14 cellular contexts compared by ENCODE assay signal in genomic region chr10:60846173-60846572, GRCh38.
DNase-seq lines count a peak whose midpoint lies in the region; ATAC-seq and TF ChIP-seq lines count a peak whose summit lies in the region.
"Had no signal": no experiment of that assay in that cellular context is flagged by ENCODE, and none has a peak within 500 bp of the region (broad histone marks: within the 10 kb centered on the region; RNA-seq: fewer than 3 reads in every experiment).

No MANE protein-coding gene starts in this region.

- H3K27ac Mint-ChIP-seq in Calu3 (ENCODE audit: unreplicated experiment) = no peak overlapping the region
- H3K27ac Mint-ChIP-seq in activated CD4-positive, alpha-beta T cell treated with anti-CD3 and anti-CD28 coated beads, Interleukin-2, amount 10 ng/mL, durations not matched to agents 7 days and 5 days = no peak overlapping the region
- H3K27ac Mint-ChIP-seq: activated CD8-positive, alpha-beta T cell treated with anti-CD3 and anti-CD28 coated beads for 36 hours; activated naive CD8-positive, alpha-beta T cell treated with anti-CD3 and anti-CD28 coated beads for 36 hours; IgD-negative memory B cell; mesothelial cell of epicardium had no signal

- H3K36me3 ChIP-seq in mucosa of descending colon (ENCODE audit: low read depth) = no peaks in the 10 kb centered on the region
- H3K36me3 ChIP-seq: gastrocnemius medialis had no signal

- H3K9me3 ChIP-seq in mucosa of descending colon = no peaks in the 10 kb centered on the region
- H3K9me3 ChIP-seq: gastrocnemius medialis had no signal

- CTCF ChIA-PET in Calu3 (lab: Charles Lee) = no interaction called here
- CTCF ChIA-PET in activated CD4-positive, alpha-beta T cell treated with anti-CD3 and anti-CD28 coated beads, Interleukin-2, amount 10 ng/mL, durations not matched to agents 7 days and 5 days (lab: Charles Lee) = interaction anchor here (0.6 kb wide), 1 partner anchor 34 kb away, joined by 4 read pairs; no protein-coding TSS in a partner anchor

- H3K4me3 ChIP-seq in cardiac fibroblast (replicated peaks in 1 of 2; ENCODE audit: low read depth in 2 of 2, low read length in 2 of 2) = no peak overlapping the region
- H3K4me3 ChIP-seq in mucosa of descending colon = no peak overlapping the region
- H3K4me3 ChIP-seq: gastrocnemius medialis had no signal

- ATAC-seq in GM18907 (IDR thresholded peaks at IDR 0.05; ENCODE audit: unreplicated experiment) = no peak
- ATAC-seq in HG03135 (IDR thresholded peaks at IDR 0.05; ENCODE audit: unreplicated experiment) = no peak
- ATAC-seq in mucosa of descending colon = no peak
- ATAC-seq: activated CD8-positive, alpha-beta T cell treated with anti-CD3 and anti-CD28 coated beads for 36 hours; gastrocnemius medialis had no signal

- no peaks in the 10 kb centered on the region for H3K4me1 ChIP-seq in mucosa of descending colon (ENCODE audit: low read depth)

- DNase-seq in Calu3 (peak; percentile 27), LHCN-M2 (ENCODE audit: low read depth) (peak; percentile 86), cardiac fibroblast (ENCODE audit: low read depth in 2 of 2) (peak; percentile 64 to 71), kidney tubule cell (ENCODE audit: low spot score) (peak; percentile 64), mucosa of descending colon (no peak)
- DNase-seq in activated CD4-positive, alpha-beta T cell treated with anti-CD3 and anti-CD28 coated beads, Interleukin-2, amount 10 ng/mL, durations not matched to agents 7 days and 5 days = no peak
- DNase-seq: activated CD8-positive, alpha-beta T cell treated with anti-CD3 and anti-CD28 coated beads for 36 hours; activated naive CD8-positive, alpha-beta T cell treated with anti-CD3 and anti-CD28 coated beads for 36 hours; gastrocnemius medialis; NCI-H2171 treated with DMSO at 0.1 percent for 48 hours had no signal

- peaks cover 2% of the 10 kb centered on the region for H3K9me3 Mint-ChIP-seq in Calu3 (ENCODE audit: low read depth, unreplicated experiment)
- H3K9me3 Mint-ChIP-seq in activated CD4-positive, alpha-beta T cell treated with anti-CD3 and anti-CD28 coated beads, Interleukin-2, amount 10 ng/mL, durations not matched to agents 7 days and 5 days = no peaks in the 10 kb centered on the region
- H3K9me3 Mint-ChIP-seq: activated CD8-positive, alpha-beta T cell treated with anti-CD3 and anti-CD28 coated beads for 36 hours; activated naive CD8-positive, alpha-beta T cell treated with anti-CD3 and anti-CD28 coated beads for 36 hours; IgD-negative memory B cell had no signal

- intact Hi-C loops in Calu3 (cut with micrococcal nuclease; ENCODE audit: unreplicated experiment) (no loop called here), mucosa of descending colon (cut with DNase I, micrococcal nuclease) (no loop called here)

- no peaks in the 10 kb centered on the region for H3K27me3 Mint-ChIP-seq in Calu3 (ENCODE audit: unreplicated experiment)
- H3K27me3 Mint-ChIP-seq in activated CD4-positive, alpha-beta T cell treated with anti-CD3 and anti-CD28 coated beads, Interleukin-2, amount 10 ng/mL, durations not matched to agents 7 days and 5 days = peaks cover 3% of the 10 kb centered on the region
- H3K27me3 Mint-ChIP-seq: activated CD8-positive, alpha-beta T cell treated with anti-CD3 and anti-CD28 coated beads for 36 hours had no signal

- H3K36me3 Mint-ChIP-seq in Calu3 (ENCODE audit: insufficient read depth, unreplicated experiment) = no peaks in the 10 kb centered on the region
- H3K36me3 Mint-ChIP-seq in activated CD4-positive, alpha-beta T cell treated with anti-CD3 and anti-CD28 coated beads, Interleukin-2, amount 10 ng/mL, durations not matched to agents 7 days and 5 days (ENCODE audit: low read depth) = no peaks in the 10 kb centered on the region
- H3K36me3 Mint-ChIP-seq: activated naive CD8-positive, alpha-beta T cell treated with anti-CD3 and anti-CD28 coated beads for 36 hours; mesothelial cell of epicardium had no signal

- no peak overlapping the region for H3K4me3 Mint-ChIP-seq in Calu3 (ENCODE audit: low read depth, unreplicated experiment)
- H3K4me3 Mint-ChIP-seq in activated CD4-positive, alpha-beta T cell treated with anti-CD3 and anti-CD28 coated beads, Interleukin-2, amount 10 ng/mL, durations not matched to agents 7 days and 5 days = no peak overlapping the region
- H3K4me3 Mint-ChIP-seq: activated CD8-positive, alpha-beta T cell treated with anti-CD3 and anti-CD28 coated beads for 36 hours; activated naive CD8-positive, alpha-beta T cell treated with anti-CD3 and anti-CD28 coated beads for 36 hours; IgD-negative memory B cell; mesothelial cell of epicardium had no signal

- BruUV-seq in Calu3 (replicated peaks; lab: Mats Ljungman, UMichigan) = no TSS peak

- no peak for TF ChIP-seq CTCF in Calu3 (IDR thresholded peaks at IDR 0.05; ENCODE audit: unreplicated experiment)
- TF ChIP-seq CTCF in cardiac fibroblast (IDR thresholded peaks at IDR 0.05; ENCODE audit: low read depth, low read length) = no peak
- TF ChIP-seq CTCF in mucosa of descending colon (IDR thresholded peaks at IDR 0.05) = no peak

- POLR2A ChIA-PET in activated CD4-positive, alpha-beta T cell treated with anti-CD3 and anti-CD28 coated beads, Interleukin-2, amount 10 ng/mL, durations not matched to agents 7 days and 5 days (lab: Charles Lee) = no interaction called here

- H3K4me1 Mint-ChIP-seq in Calu3 (ENCODE audit: low read depth, unreplicated experiment) = no peaks in the 10 kb centered on the region
- H3K4me1 Mint-ChIP-seq in activated CD4-positive, alpha-beta T cell treated with anti-CD3 and anti-CD28 coated beads, Interleukin-2, amount 10 ng/mL, durations not matched to agents 7 days and 5 days = no peaks in the 10 kb centered on the region
- H3K4me1 Mint-ChIP-seq: IgD-negative memory B cell had no signal

Comparison
In these comparisons a context has a peak if more than half of its experiments do, and no peak if none do; other contexts are left out.
1. DNase-seq: peak in Calu3 (single experiment), LHCN-M2 (single experiment), cardiac fibroblast (2 of 2) and kidney tubule cell (single experiment); none in mucosa of descending colon (0 of 3) and activated CD4-positive, alpha-beta T cell treated with anti-CD3 and anti-CD28 coated beads, Interleukin-2, amount 10 ng/mL, durations not matched to agents 7 days and 5 days (single experiment).